Comparison of ENCODE assay signal across 1 cellular context in genomic region chr1:244231193-244231571, GRCh38.
TF ChIP-seq lines count a peak whose summit lies in the region.

No MANE protein-coding gene starts in this region.

TF ChIP-seq in SK-N-SH treated with all-trans-retinoic acid at 6 μM for 48 hours, 23 proteins besides CTCF, POLR2A, EP300 and RAD21 (continued from another document):
- TF ChIP-seq CSRNP3 (CRISPR knock-in tag; IDR thresholded peaks at IDR 0.05) (no peak), ZC3H10 (CRISPR knock-in tag; IDR thresholded peaks at IDR 0.05) (no peak), ARNTL (CRISPR knock-in tag; IDR thresholded peaks at IDR 0.05; ENCODE audit: borderline replicate concordance, low read depth) (no peak), SNAI2 (CRISPR knock-in tag; IDR thresholded peaks at IDR 0.05) (no peak)
